In the genomic region with DNA sequence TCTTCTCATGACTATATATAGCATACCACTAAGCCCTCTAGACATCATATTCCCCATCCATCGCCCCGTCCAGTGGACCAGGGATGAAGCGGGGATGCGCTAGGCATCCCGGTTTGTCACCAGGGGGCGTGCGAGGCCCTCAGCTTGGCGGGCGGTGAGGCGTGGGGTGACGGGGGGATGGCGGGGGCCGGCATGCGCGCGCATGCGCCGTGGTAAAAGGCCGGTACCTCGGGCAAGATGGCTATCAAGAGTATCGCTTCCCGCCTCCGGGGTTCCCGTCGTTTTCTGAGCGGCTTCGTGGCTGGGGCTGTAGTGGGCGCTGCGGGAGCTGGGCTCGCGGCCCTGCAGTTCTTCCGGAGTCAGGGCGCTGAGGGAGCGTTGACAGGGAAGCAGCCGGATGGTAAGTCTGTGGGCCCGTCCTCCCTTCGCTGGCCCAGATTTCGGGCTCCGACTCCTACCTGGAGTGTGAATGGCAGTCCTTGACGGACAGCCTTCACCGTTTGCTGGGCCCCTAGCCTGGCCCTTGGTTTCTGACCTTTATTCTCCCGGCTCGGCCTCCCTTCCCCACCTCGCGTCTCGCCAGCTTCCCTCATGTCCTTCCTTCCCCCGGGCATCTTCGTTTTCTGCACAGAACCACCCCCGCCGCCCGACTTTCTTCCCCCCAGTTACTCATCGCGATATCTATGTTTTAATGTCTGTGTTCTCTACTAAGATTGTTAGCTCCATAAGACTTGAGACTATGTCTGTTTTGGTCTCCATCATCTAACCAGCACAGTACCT, we compare ENCODE assay signal across 8 cellular contexts. TPM values are rescaled to one million over a fixed set of nuclear protein-coding genes. Genes with fewer than 3 reads are reported as not detected.
DNase-seq lines count a peak whose midpoint lies in the region; ATAC-seq and TF ChIP-seq lines count a peak whose summit lies in the region.

A gene with protein sequence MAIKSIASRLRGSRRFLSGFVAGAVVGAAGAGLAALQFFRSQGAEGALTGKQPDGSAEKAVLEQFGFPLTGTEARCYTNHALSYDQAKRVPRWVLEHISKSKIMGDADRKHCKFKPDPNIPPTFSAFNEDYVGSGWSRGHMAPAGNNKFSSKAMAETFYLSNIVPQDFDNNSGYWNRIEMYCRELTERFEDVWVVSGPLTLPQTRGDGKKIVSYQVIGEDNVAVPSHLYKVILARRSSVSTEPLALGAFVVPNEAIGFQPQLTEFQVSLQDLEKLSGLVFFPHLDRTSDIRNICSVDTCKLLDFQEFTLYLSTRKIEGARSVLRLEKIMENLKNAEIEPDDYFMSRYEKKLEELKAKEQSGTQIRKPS (plus strand): TSS at position 210 of the 780 bp plus-strand sequence. CDS start 28 bp downstream, at position 238.

- peak within 1 kb of the TSS; percentile 93 for H3K27ac Mint-ChIP-seq in activated naive CD4-positive, alpha-beta T cell treated with anti-CD3 and anti-CD28 coated beads, Interleukin-2, amount 50 U/mL, for 24 hours

- no peaks in the 10 kb centered on the region for H3K27me3 ChIP-seq in osteoblast (ENCODE audit: insufficient read depth, low read length)
- H3K27me3 ChIP-seq in thoracic aorta (replicated peaks; ENCODE audit: insufficient read depth), result no peaks in the 10 kb centered on the region

- H3K4me1 ChIP-seq in osteoblast (ENCODE audit: insufficient read depth, low read length) (peaks cover 15% of the 10 kb centered on the region), thoracic aorta (ENCODE audit: control insufficient read depth in 1 of 2, low read depth in 2 of 2) (peaks cover 3 to 6% of the 10 kb centered on the region in 2 donors)

- H4K20me1 ChIP-seq in osteoblast (ENCODE audit: insufficient read depth, low read length), result peaks cover 7% of the 10 kb centered on the region

- H3K9me3 ChIP-seq in osteoblast (ENCODE audit: low read depth, low read length) (no peaks in the 10 kb centered on the region), thoracic aorta (no peaks in the 10 kb centered on the region)

- H3K4me1 Mint-ChIP-seq in activated naive CD4-positive, alpha-beta T cell treated with anti-CD3 and anti-CD28 coated beads, Interleukin-2, amount 50 U/mL, for 24 hours, result peaks cover 24% of the 10 kb centered on the region

- H3K36me3 ChIP-seq in osteoblast (ENCODE audit: insufficient read depth, low read length), result peaks cover 18% of the 10 kb centered on the region
- no peaks in the 10 kb centered on the region for H3K36me3 ChIP-seq in thoracic aorta

- peak within 1 kb of the TSS; percentile 99 for H3K4me3 Mint-ChIP-seq in activated naive CD4-positive, alpha-beta T cell treated with anti-CD3 and anti-CD28 coated beads, Interleukin-2, amount 50 U/mL, for 24 hours

- peaks cover 6% of the 10 kb centered on the region for H3K36me3 Mint-ChIP-seq in activated naive CD4-positive, alpha-beta T cell treated with anti-CD3 and anti-CD28 coated beads, Interleukin-2, amount 50 U/mL, for 24 hours

- DNase-seq in NCI-H1092 treated with DMSO at 0.1 percent for 48 hours (lab: John Stamatoyannopoulos, UW) (peak; percentile 80), glomerular visceral epithelial cell (ENCODE audit: extremely low spot score) (peak; percentile 94), osteoblast (ENCODE audit: insufficient read length, low spot score, missing footprints) (peak; percentile 97), thoracic aorta (ENCODE audit: low spot score) (peak; percentile 52)

- TF ChIP-seq POLR2A in GM10847 (IDR thresholded peaks at IDR 0.05; ENCODE audit: extremely low read depth, insufficient read length), result peak; percentile 55

- peak within 1 kb of the TSS; percentile 71 for H3K27ac ChIP-seq in osteoblast (ENCODE audit: low read depth, low read length)
- H3K27ac ChIP-seq in thoracic aorta, result peak within 1 kb of the TSS in 1 of 2 donors; percentile 67

- H3K79me2 ChIP-seq in osteoblast (ENCODE audit: insufficient read depth, low read length), result peaks cover 15% of the 10 kb centered on the region

- peak; percentile 76 for TF ChIP-seq CTCF in osteoblast (IDR thresholded peaks at IDR 0.05; ENCODE audit: extremely low read depth, low read depth, low read length)
- peak; percentile 86 for TF ChIP-seq CTCF in thoracic aorta (IDR thresholded peaks at IDR 0.05)

- no peaks in the 10 kb centered on the region for H3K27me3 Mint-ChIP-seq in activated naive CD4-positive, alpha-beta T cell treated with anti-CD3 and anti-CD28 coated beads, Interleukin-2, amount 50 U/mL, for 24 hours

- H3K4me3 ChIP-seq in osteoblast (ENCODE audit: insufficient read depth, low read length), result peak within 1 kb of the TSS; percentile 91
- peak within 1 kb of the TSS; percentile 94 for H3K4me3 ChIP-seq in thoracic aorta

- H2AFZ ChIP-seq in osteoblast (ENCODE audit: low read length), result peak within 1 kb of the TSS; percentile 99

- H3K9me3 Mint-ChIP-seq in activated naive CD4-positive, alpha-beta T cell treated with anti-CD3 and anti-CD28 coated beads, Interleukin-2, amount 50 U/mL, for 24 hours, result no peaks in the 10 kb centered on the region

- H3K4me2 ChIP-seq in osteoblast (ENCODE audit: insufficient read depth, low read length), result peak within 1 kb of the TSS; percentile 88

- peak; percentile 91 for ATAC-seq in HG02610 (IDR thresholded peaks at IDR 0.05; ENCODE audit: unreplicated experiment)
- ATAC-seq in SK-N-SH treated with all-trans-retinoic acid at 6 μM for 48 hours, result peak; percentile 96
- peak; percentile 88 for ATAC-seq in thoracic aorta (ENCODE audit: insufficient number of reproducible peaks, low FRiP score, low read depth)

TF ChIP-seq in SK-N-SH treated with all-trans-retinoic acid at 6 μM for 48 hours, 23 proteins besides CTCF, POLR2A, EP300 and RAD21:
- TF ChIP-seq PPARA (CRISPR knock-in tag; IDR thresholded peaks at IDR 0.05; ENCODE audit: borderline replicate concordance) (no peak), CSDC2 (CRISPR knock-in tag; IDR thresholded peaks at IDR 0.05) (no peak)
- TF ChIP-seq, protein P1, sequence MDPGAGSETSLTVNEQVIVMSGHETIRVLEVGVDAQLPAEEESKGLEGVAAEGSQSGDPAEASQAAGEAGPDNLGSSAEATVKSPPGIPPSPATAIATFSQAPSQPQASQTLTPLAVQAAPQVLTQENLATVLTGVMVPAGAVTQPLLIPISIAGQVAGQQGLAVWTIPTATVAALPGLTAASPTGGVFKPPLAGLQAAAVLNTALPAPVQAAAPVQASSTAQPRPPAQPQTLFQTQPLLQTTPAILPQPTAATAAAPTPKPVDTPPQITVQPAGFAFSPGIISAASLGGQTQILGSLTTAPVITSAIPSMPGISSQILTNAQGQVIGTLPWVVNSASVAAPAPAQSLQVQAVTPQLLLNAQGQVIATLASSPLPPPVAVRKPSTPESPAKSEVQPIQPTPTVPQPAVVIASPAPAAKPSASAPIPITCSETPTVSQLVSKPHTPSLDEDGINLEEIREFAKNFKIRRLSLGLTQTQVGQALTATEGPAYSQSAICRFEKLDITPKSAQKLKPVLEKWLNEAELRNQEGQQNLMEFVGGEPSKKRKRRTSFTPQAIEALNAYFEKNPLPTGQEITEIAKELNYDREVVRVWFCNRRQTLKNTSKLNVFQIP (CRISPR knock-in tag; IDR thresholded peaks at IDR 0.05; ENCODE audit: borderline replicate concordance, low read depth), result no peak
TF ChIP-seq in SK-N-SH treated with all-trans-retinoic acid at 6 μM for 48 hours: peak in this region for 0.

RNA-seq across cellular contexts. Expression of the gene that starts here (rescaled TPM):
- total RNA-seq in osteoblast (14.5 and 20.0 TPM in 2 replicates), thoracic aorta (10 to 100 TPM; 14.9 to 16.3 TPM)
